In genomic region chr1:51736702-51737101, GRCh38 we compare ENCODE assay signal across 13 cellular contexts.
A peak's percentile ranks its signal among the peaks of the same experiment; 100 is the strongest.
DNase-seq lines count a peak whose midpoint lies in the region; ATAC-seq lines count a peak whose summit lies in the region.
"Had no signal": no experiment of that assay in that cellular context is flagged by ENCODE, and none has a peak within 500 bp of the region (broad histone marks: within the 10 kb centered on the region; RNA-seq: fewer than 3 reads in every experiment).

No MANE protein-coding gene starts in this region.

- peaks cover 2% of the 10 kb centered on the region for H3K36me3 Mint-ChIP-seq in stimulated activated memory B cell treated with anti-CD40 and anti-IgM and Interleukin-4, amounts not matched to agents 10 μg/mL and 1 μg/mL and 100 μg/mL, for 72 hours

- no peaks in the 10 kb centered on the region; the same call in 1 of the 2 replicates for H3K36me3 ChIP-seq in HUES48 (ENCODE audit: control insufficient read depth, insufficient read depth, low read length)

- peak; percentile 33 for ATAC-seq in left lobe of liver
- no peak for ATAC-seq in GM19023 (IDR thresholded peaks at IDR 0.05; ENCODE audit: unreplicated experiment)
- ATAC-seq in stimulated activated memory B cell treated with anti-CD40 and anti-IgM and Interleukin-4, amounts not matched to agents 10 μg/mL and 1 μg/mL and 100 μg/mL, for 72 hours, result no peak

- H3K27me3 Mint-ChIP-seq in stimulated activated memory B cell treated with anti-CD40 and anti-IgM and Interleukin-4, amounts not matched to agents 10 μg/mL and 1 μg/mL and 100 μg/mL, for 72 hours, result no peaks in the 10 kb centered on the region
- H3K27me3 Mint-ChIP-seq: memory B cell had no signal

- no peak overlapping the region for H3K9ac ChIP-seq in HUES48 (ENCODE audit: low read depth, low read length)

- no peak overlapping the region for H3K27ac Mint-ChIP-seq in stimulated activated memory B cell treated with anti-CD40 and anti-IgM and Interleukin-4, amounts not matched to agents 10 μg/mL and 1 μg/mL and 100 μg/mL, for 72 hours
- H3K27ac Mint-ChIP-seq: memory B cell had no signal

- peak; percentile 27 for DNase-seq in AG08396 (ENCODE audit: low spot score)
- DNase-seq in astrocyte of the hippocampus (ENCODE audit: low read depth, low spot score), result peak; percentile 86
- no peak for DNase-seq in left lobe of liver (ENCODE audit: low spot score)
- no peak for DNase-seq in NOMO-1 treated with DMSO at 0.1 percent for 48 hours (lab: John Stamatoyannopoulos, UW; ENCODE audit: unreplicated experiment)
- DNase-seq in SKM-1 (lab: John Stamatoyannopoulos, UW; ENCODE audit: unreplicated experiment), result no peak
- DNase-seq: central memory CD4-positive, alpha-beta T cell; GOT3; MV-4-11 had no signal

- H3K9me3 ChIP-seq in HUES48 (ENCODE audit: control insufficient read depth, insufficient read depth, low read length), result no peaks in the 10 kb centered on the region

- no peak overlapping the region for H3K4me3 Mint-ChIP-seq in stimulated activated memory B cell treated with anti-CD40 and anti-IgM and Interleukin-4, amounts not matched to agents 10 μg/mL and 1 μg/mL and 100 μg/mL, for 72 hours
- H3K4me3 Mint-ChIP-seq: memory B cell had no signal

- peaks cover 75% of the 10 kb centered on the region for H3K4me1 Mint-ChIP-seq in stimulated activated memory B cell treated with anti-CD40 and anti-IgM and Interleukin-4, amounts not matched to agents 10 μg/mL and 1 μg/mL and 100 μg/mL, for 72 hours

- H3K27me3 ChIP-seq in HUES48 (ENCODE audit: control insufficient read depth, insufficient read depth, low read length), result no peaks in the 10 kb centered on the region

- H3K4me3 ChIP-seq in HUES48 (ENCODE audit: low read depth, low read length), result no peak overlapping the region

- peaks cover 29% of the 10 kb centered on the region for H3K4me1 ChIP-seq in HUES48 (ENCODE audit: control insufficient read depth, insufficient read depth, low read length)

- no peaks in the 10 kb centered on the region for H3K9me3 Mint-ChIP-seq in stimulated activated memory B cell treated with anti-CD40 and anti-IgM and Interleukin-4, amounts not matched to agents 10 μg/mL and 1 μg/mL and 100 μg/mL, for 72 hours
- H3K9me3 Mint-ChIP-seq: memory B cell had no signal

- H3K27ac ChIP-seq in HUES48 (ENCODE audit: low read depth, low read length), result peak overlapping the region; percentile 6
- H3K27ac ChIP-seq: VCaP had no signal

Comparison
In these comparisons a context has a peak if more than half of its experiments do, and no peak if none do; other contexts are left out.
1. DNase-seq: peak in AG08396 (single experiment) and astrocyte of the hippocampus (single experiment); none in left lobe of liver (single experiment), NOMO-1 treated with DMSO at 0.1 percent for 48 hours (single experiment) and SKM-1 (single experiment).